ENCODE assay signal across 9 cellular contexts in genomic region chr1:91725961-91726704, GRCh38.
DNase-seq lines count a peak whose midpoint lies in the region; ATAC-seq and TF ChIP-seq lines count a peak whose summit lies in the region.
"Had no signal": no experiment of that assay in that cellular context is flagged by ENCODE, and none has a peak within 500 bp of the region (broad histone marks: within the 10 kb centered on the region; RNA-seq: fewer than 3 reads in every experiment).

No MANE protein-coding gene starts in this region.

- peaks cover 6% of the 10 kb centered on the region for H3K4me1 Mint-ChIP-seq in Caco-2 (ENCODE audit: low read depth, unreplicated experiment)

- BruUV-seq in Caco-2 (replicated peaks; lab: Mats Ljungman, UMichigan) = no TSS peak

- H3K9me3 ChIP-seq in ascending aorta (no peaks in the 10 kb centered on the region), prostate gland (no peaks in the 10 kb centered on the region), Caco-2 (no peaks in the 10 kb centered on the region)

- H3K27ac ChIP-seq in ascending aorta (peak overlapping the region; percentile 71 to 80), prostate gland (peak overlapping the region; percentile 76 to 77)

- no peak overlapping the region for H3K27ac Mint-ChIP-seq in Caco-2 (ENCODE audit: unreplicated experiment)
- H3K27ac Mint-ChIP-seq: mesothelial cell of epicardium had no signal

- H3K27me3 ChIP-seq in BJ (ENCODE audit: control insufficient read depth, insufficient read depth, low read length) (no peaks in the 10 kb centered on the region), ascending aorta (no peaks in the 10 kb centered on the region), prostate gland (replicated peaks; ENCODE audit: insufficient read depth) (no peaks in the 10 kb centered on the region), Caco-2 (replicated peaks; ENCODE audit: control insufficient read depth, insufficient read depth, low read length) (no peaks in the 10 kb centered on the region)

- no peaks in the 10 kb centered on the region for H3K36me3 Mint-ChIP-seq in Caco-2 (ENCODE audit: insufficient read depth, unreplicated experiment)
- H3K36me3 Mint-ChIP-seq: mesothelial cell of epicardium had no signal

- intact Hi-C loops in ascending aorta (cut with DNase I) = loop anchor here (5.0 kb wide), 1 partner anchor 34 kb away; no protein-coding TSS in a partner anchor
- intact Hi-C loops in Right ventricle myocardium superior (cut with DNase I) = no loop called here
- intact Hi-C loops in prostate gland (cut with DNase I) = loop anchor here (5.0 kb wide), 1 partner anchor 161 kb away; the partner anchor contains the start of gene TGFBR3
- intact Hi-C loops in Caco-2 (cut with micrococcal nuclease; ENCODE audit: unreplicated experiment) = no loop called here

- ATAC-seq in Right ventricle myocardium superior (ENCODE audit: poor library complexity) (peak; percentile 85), HG03039 (IDR thresholded peaks at IDR 0.05; ENCODE audit: unreplicated experiment) (no peak), HG03095 (IDR thresholded peaks at IDR 0.05; ENCODE audit: unreplicated experiment) (no peak)

- no peaks in the 10 kb centered on the region for H3K36me3 ChIP-seq in BJ (ENCODE audit: control insufficient read depth, insufficient read depth, low read length)
- peaks cover 4 to 13% of the 10 kb centered on the region in 2 donors for H3K36me3 ChIP-seq in ascending aorta
- H3K36me3 ChIP-seq in prostate gland = no peaks in the 10 kb centered on the region
- no peaks in the 10 kb centered on the region for H3K36me3 ChIP-seq in Caco-2 (ENCODE audit: control insufficient read depth, insufficient read depth, low read length)

- no peak for TF ChIP-seq CTCF in BJ (IDR thresholded peaks at IDR 0.05; ENCODE audit: insufficient read depth, low read depth, low read length)
- no peak for TF ChIP-seq CTCF in ascending aorta (IDR thresholded peaks at IDR 0.05)
- no peak for TF ChIP-seq CTCF in prostate gland (IDR thresholded peaks at IDR 0.05)
- TF ChIP-seq CTCF in Caco-2 (IDR thresholded peaks at IDR 0.05; ENCODE audit: insufficient read depth in 1 of 2, low read depth in 1 of 2, low read length in 1 of 2, severe bottlenecking in 1 of 2, unreplicated experiment in 1 of 2) = no peak

- CTCF ChIA-PET in BJ (lab: Yijun Ruan, JAX) = interaction anchor here (1.3 kb wide), 1 partner anchor 104 kb away, joined by 3 read pairs; no protein-coding TSS in a partner anchor
- CTCF ChIA-PET in Caco-2 (lab: Charles Lee) = no interaction called here

- H3K4me3 Mint-ChIP-seq in Caco-2 (ENCODE audit: unreplicated experiment) = no peak overlapping the region
- H3K4me3 Mint-ChIP-seq: mesothelial cell of epicardium had no signal

- H3K4me1 ChIP-seq in ascending aorta = peaks cover 0 to 22% of the 10 kb centered on the region in 2 donors
- H3K4me1 ChIP-seq in prostate gland (replicated peaks) = peaks cover 6% of the 10 kb centered on the region
- no peaks in the 10 kb centered on the region for H3K4me1 ChIP-seq in Caco-2

- H3K9me3 Mint-ChIP-seq in Caco-2 (ENCODE audit: unreplicated experiment) = no peaks in the 10 kb centered on the region
- H3K9me3 Mint-ChIP-seq: mesothelial cell of epicardium had no signal

- POLR2A ChIA-PET in BJ (lab: Charles Lee) (no interaction called here), Caco-2 (lab: Charles Lee) (no interaction called here)

- no peak overlapping the region for H3K4me3 ChIP-seq in BJ (ENCODE audit: low read depth, low read length)
- no peak overlapping the region for H3K4me3 ChIP-seq in ascending aorta
- H3K4me3 ChIP-seq in prostate gland = no peak overlapping the region
- no peak overlapping the region for H3K4me3 ChIP-seq in Caco-2 (ENCODE audit: low read depth, low read length)

- no peak for TF ChIP-seq POLR2A in prostate gland (IDR thresholded peaks at IDR 0.05)

- no peaks in the 10 kb centered on the region for H3K27me3 Mint-ChIP-seq in Caco-2 (ENCODE audit: insufficient read depth, unreplicated experiment)

- 30% methylated on average over 7 of the region's 7 CpGs for WGBS in prostate gland

- DNase-seq in BJ (ENCODE audit: low read depth) (peak; percentile 86), ascending aorta (ENCODE audit: low spot score in 2 of 2) (peak in 1 of 2 donors; percentile 71), Right ventricle myocardium superior (no peak), prostate gland (ENCODE audit: low spot score) (no peak), Caco-2 (no peak), foreskin melanocyte (no peak)

Comparison
In these comparisons a context has a peak if more than half of its experiments do, and no peak if none do; other contexts are left out.
1. intact Hi-C loops: an anchor here in ascending aorta (5.0 kb wide) and prostate gland (5.0 kb wide); none called in Right ventricle myocardium superior and Caco-2.